1 cellular context compared by ENCODE assay signal in the genomic region with DNA sequence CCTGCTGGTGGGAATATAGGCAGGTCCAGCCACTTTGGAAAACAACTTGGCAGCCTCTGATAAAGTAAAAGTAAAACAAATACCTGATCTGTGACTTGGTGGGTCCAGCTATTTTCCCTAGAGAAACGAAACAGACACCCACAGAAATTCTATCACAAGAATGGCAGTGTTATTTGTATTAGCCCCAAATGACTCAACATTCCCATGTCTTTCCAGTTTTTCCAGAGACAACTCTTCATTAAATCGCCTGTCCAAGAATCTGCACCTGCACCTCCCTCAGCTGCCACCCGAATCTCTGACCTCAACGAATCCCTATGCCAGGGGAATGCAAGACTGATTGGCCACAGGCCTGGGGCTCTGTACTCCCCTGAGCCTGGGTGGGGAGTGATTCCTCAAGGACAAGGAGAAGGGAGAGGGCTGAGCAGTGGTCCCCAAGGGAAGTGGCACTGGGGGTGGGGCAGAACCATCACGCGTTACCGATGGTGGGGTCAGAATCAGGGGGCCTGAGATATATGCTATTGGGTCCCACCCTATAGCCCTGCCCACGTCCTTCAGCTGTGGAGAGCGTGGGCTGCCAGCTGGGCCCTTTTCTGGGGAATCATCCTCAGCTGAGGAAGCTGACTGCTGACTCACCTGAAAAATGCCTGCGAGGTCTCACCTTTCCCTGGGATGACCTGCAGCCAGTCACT.
TF ChIP-seq lines count a peak whose summit lies in the region.

No MANE protein-coding gene starts in this region.

TF ChIP-seq in IMR-90, 13 proteins besides CTCF, POLR2A, EP300 and RAD21:
- TF ChIP-seq FOS (IDR thresholded peaks at IDR 0.05; ENCODE audit: low read depth, low read length), result no peak
- no peak for TF ChIP-seq MXI1 (IDR thresholded peaks at IDR 0.05; ENCODE audit: borderline replicate concordance, low read depth, low read length)
- TF ChIP-seq BHLHE40 (IDR thresholded peaks at IDR 0.05; ENCODE audit: low read depth, low read length), result no peak
- TF ChIP-seq RCOR1 (IDR thresholded peaks at IDR 0.05; ENCODE audit: insufficient replicate concordance, low read length), result no peak
- TF ChIP-seq, protein P1, sequence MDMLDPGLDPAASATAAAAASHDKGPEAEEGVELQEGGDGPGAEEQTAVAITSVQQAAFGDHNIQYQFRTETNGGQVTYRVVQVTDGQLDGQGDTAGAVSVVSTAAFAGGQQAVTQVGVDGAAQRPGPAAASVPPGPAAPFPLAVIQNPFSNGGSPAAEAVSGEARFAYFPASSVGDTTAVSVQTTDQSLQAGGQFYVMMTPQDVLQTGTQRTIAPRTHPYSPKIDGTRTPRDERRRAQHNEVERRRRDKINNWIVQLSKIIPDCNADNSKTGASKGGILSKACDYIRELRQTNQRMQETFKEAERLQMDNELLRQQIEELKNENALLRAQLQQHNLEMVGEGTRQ (IDR thresholded peaks at IDR 0.05; ENCODE audit: low read depth, low read length), result no peak
- TF ChIP-seq, protein P2, sequence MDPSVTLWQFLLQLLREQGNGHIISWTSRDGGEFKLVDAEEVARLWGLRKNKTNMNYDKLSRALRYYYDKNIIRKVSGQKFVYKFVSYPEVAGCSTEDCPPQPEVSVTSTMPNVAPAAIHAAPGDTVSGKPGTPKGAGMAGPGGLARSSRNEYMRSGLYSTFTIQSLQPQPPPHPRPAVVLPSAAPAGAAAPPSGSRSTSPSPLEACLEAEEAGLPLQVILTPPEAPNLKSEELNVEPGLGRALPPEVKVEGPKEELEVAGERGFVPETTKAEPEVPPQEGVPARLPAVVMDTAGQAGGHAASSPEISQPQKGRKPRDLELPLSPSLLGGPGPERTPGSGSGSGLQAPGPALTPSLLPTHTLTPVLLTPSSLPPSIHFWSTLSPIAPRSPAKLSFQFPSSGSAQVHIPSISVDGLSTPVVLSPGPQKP (IDR thresholded peaks at IDR 0.05; ENCODE audit: borderline replicate concordance, low read depth, low read length), result no peak
